In genomic region chr14:106802413-106803364, GRCh38 we compare ENCODE assay signal across 13 cellular contexts.
DNase-seq lines count a peak whose midpoint lies in the region; ATAC-seq and TF ChIP-seq lines count a peak whose summit lies in the region.
"Had no signal": no experiment of that assay in that cellular context is flagged by ENCODE, and none has a peak within 500 bp of the region (broad histone marks: within the 10 kb centered on the region; RNA-seq: fewer than 3 reads in every experiment).

No MANE protein-coding gene starts in this region.

- TF ChIP-seq CTCF in GM12873 (IDR thresholded peaks at IDR 0.05; ENCODE audit: insufficient read depth, low read depth, low read length, missing control alignments) (peak; percentile 43), fibroblast of villous mesenchyme (IDR thresholded peaks at IDR 0.05; ENCODE audit: insufficient read depth, low read depth, low read length) (peak; percentile 4)

- peak; percentile 29 for DNase-seq in NCI-H146 (lab: John Stamatoyannopoulos, UW)
- DNase-seq in NCI-H146 treated with DMSO at 0.1 percent for 48 hours (lab: John Stamatoyannopoulos, UW; ENCODE audit: unreplicated experiment) = no peak
- DNase-seq in NCI-H748 (lab: John Stamatoyannopoulos, UW; ENCODE audit: unreplicated experiment) = peak; percentile 74
- DNase-seq in fibroblast of villous mesenchyme (ENCODE audit: low read depth) = no peak
- no peak for DNase-seq in activated effector memory CD4-positive, alpha-beta T cell treated with anti-CD3 and anti-CD28 coated beads, Interleukin-2, amount 50 U/mL, for 16 hours
- DNase-seq: activated CD8-positive, alpha-beta memory T cell treated with anti-CD3 and anti-CD28 coated beads, Interleukin-2, amount 10 ng/mL, durations not matched to agents 7 days and 5 days; DMS79 treated with DMSO at 0.1 percent for 48 hours; upper lobe of right lung had no signal

- no peak overlapping the region for H3K4me3 ChIP-seq in fibroblast of villous mesenchyme (ENCODE audit: low read depth, low read length)
- H3K4me3 ChIP-seq: gastroesophageal sphincter, upper lobe of right lung had no signal

- ATAC-seq in GM21367 (IDR thresholded peaks at IDR 0.05; ENCODE audit: unreplicated experiment) = no peak
- no peak for ATAC-seq in GM18511 (IDR thresholded peaks at IDR 0.05; ENCODE audit: unreplicated experiment)
- ATAC-seq: activated CD8-positive, alpha-beta memory T cell treated with anti-CD3 and anti-CD28 coated beads, Interleukin-2, amount 10 ng/mL, durations not matched to agents 7 days and 5 days; gastroesophageal sphincter; natural killer cell treated with Interleukin-12 subunit alpha and Interleukin-12 subunit beta and Interleukin-15 and Interleukin-18, amount 100 ng/mL, for 72 hours; upper lobe of right lung had no signal

Comparison
In these comparisons a context has a peak if more than half of its experiments do, and no peak if none do; other contexts are left out.
1. DNase-seq: peak in NCI-H146 (single experiment) and NCI-H748 (single experiment); none in NCI-H146 treated with DMSO at 0.1 percent for 48 hours (single experiment), fibroblast of villous mesenchyme (single experiment) and activated effector memory CD4-positive, alpha-beta T cell treated with anti-CD3 and anti-CD28 coated beads, Interleukin-2, amount 50 U/mL, for 16 hours (single experiment).